25 cellular contexts compared by ENCODE assay signal in genomic region chr20:57860576-57860975, GRCh38.
DNase-seq lines count a peak whose midpoint lies in the region; ATAC-seq and TF ChIP-seq lines count a peak whose summit lies in the region.
"Had no signal": no experiment of that assay in that cellular context is flagged by ENCODE, and none has a peak within 500 bp of the region (broad histone marks: within the 10 kb centered on the region; RNA-seq: fewer than 3 reads in every experiment).

No MANE protein-coding gene starts in this region.

- H3K9me3 ChIP-seq in endodermal cell (ENCODE audit: control insufficient read depth, low read length) (peaks cover 4% of the 10 kb centered on the region), vagina (no peaks in the 10 kb centered on the region), smooth muscle cell (replicated peaks; ENCODE audit: low read depth) (no peaks in the 10 kb centered on the region)
- H3K9me3 ChIP-seq: A549; BE2C; BLaER1 treated with 17β-estradiol and CSF1 and Interleukin-3, amounts not matched to agents 10 nM and 100 nM had no signal

- no peak overlapping the region for H3K4me3 ChIP-seq in endodermal cell (ENCODE audit: low read length)
- H3K4me3 ChIP-seq in vagina, result no peak overlapping the region
- H3K4me3 ChIP-seq in smooth muscle cell, result no peak overlapping the region
- H3K4me3 ChIP-seq: A549; BLaER1 treated with 17β-estradiol and CSF1 and Interleukin-3, amounts not matched to agents 10 nM and 100 nM; GM12878; GM23338 had no signal

- WGBS in endodermal cell (ENCODE audit: insufficient coverage in 1 of 2, insufficient read length in 1 of 2), 2 experiments, result 87 to 92% methylated on average over 3 to 6 of the region's 6 CpGs
- WGBS in smooth muscle cell (ENCODE audit: low lambda C conversion rate), result 96% methylated on average over 6 of the region's 6 CpGs

- H3F3A ChIP-seq in smooth muscle cell (ENCODE audit: low read depth), result no peaks in the 10 kb centered on the region

- TF ChIP-seq CTCF in endodermal cell (conservative IDR thresholded peaks at IDR 0.05), result no peak
- TF ChIP-seq CTCF in vagina (IDR thresholded peaks at IDR 0.05), result no peak
- TF ChIP-seq CTCF in smooth muscle cell (IDR thresholded peaks at IDR 0.05; ENCODE audit: borderline replicate concordance, insufficient read depth, poor library complexity, severe bottlenecking), result no peak

- CTCF ChIA-PET in activated CD8-positive, alpha-beta memory T cell treated with anti-CD3 and anti-CD28 coated beads, Interleukin-2, amount 10 ng/mL, durations not matched to agents 7 days and 5 days (lab: Charles Lee), result no interaction called here

- H3K27ac Mint-ChIP-seq in activated CD8-positive, alpha-beta memory T cell treated with anti-CD3 and anti-CD28 coated beads, Interleukin-2, amount 10 ng/mL, durations not matched to agents 7 days and 5 days, result no peak overlapping the region
- no peak overlapping the region for H3K27ac Mint-ChIP-seq in endodermal cell
- H3K27ac Mint-ChIP-seq: CD4-positive, alpha-beta T cell; CD8-positive, alpha-beta memory T cell; GM23338; H9 had no signal

- no peaks in the 10 kb centered on the region for H3K4me1 ChIP-seq in endodermal cell (ENCODE audit: control insufficient read depth, insufficient read depth, low read length)
- H3K4me1 ChIP-seq in vagina, result no peaks in the 10 kb centered on the region
- H3K4me1 ChIP-seq in smooth muscle cell (ENCODE audit: low read depth), result no peaks in the 10 kb centered on the region
- H3K4me1 ChIP-seq: A549; BE2C; BLaER1 treated with 17β-estradiol and CSF1 and Interleukin-3, amounts not matched to agents 10 nM and 100 nM had no signal

- peak; percentile 27 for DNase-seq in activated CD8-positive, alpha-beta memory T cell treated with anti-CD3 and anti-CD28 coated beads, Interleukin-2, amount 10 ng/mL, durations not matched to agents 7 days and 5 days
- no peak for DNase-seq in activated CD8-positive, alpha-beta memory T cell treated with anti-CD3 and anti-CD28 coated beads, Interleukin-2, amount 50 U/mL, for 48 hours
- DNase-seq in endodermal cell (peak; percentile 6), left lobe of liver (ENCODE audit: low spot score) (peak; percentile 10), vagina (ENCODE audit: extremely low spot score in 2 of 2) (peak; percentile 65 to 79), NCI-H524 (lab: John Stamatoyannopoulos, UW) (no peak), NCI-H2107 treated with DMSO at 0.1 percent for 48 hours (lab: John Stamatoyannopoulos, UW; ENCODE audit: unreplicated experiment) (no peak), smooth muscle cell (lab: John Stamatoyannopoulos, UW; ENCODE audit: unreplicated experiment) (no peak)
- DNase-seq: 8988T; ACHN; AML-193; BE2C; CD4-positive, alpha-beta T cell; CD8-positive, alpha-beta memory T cell; DMS 273 treated with DMSO at 0.1 percent for 48 hours; DMS79; EL; GDM1 had no signal

- H3K79me2 ChIP-seq in smooth muscle cell (ENCODE audit: low read depth), result no peaks in the 10 kb centered on the region

- no peak overlapping the region for H3K4me3 Mint-ChIP-seq in activated CD8-positive, alpha-beta memory T cell treated with anti-CD3 and anti-CD28 coated beads, Interleukin-2, amount 10 ng/mL, durations not matched to agents 7 days and 5 days
- no peak overlapping the region for H3K4me3 Mint-ChIP-seq in endodermal cell
- H3K4me3 Mint-ChIP-seq: CD14-positive monocyte; CD4-positive, alpha-beta T cell; CD8-positive, alpha-beta memory T cell; GM23338; H9 had no signal

- H3K9me3 Mint-ChIP-seq in activated CD8-positive, alpha-beta memory T cell treated with anti-CD3 and anti-CD28 coated beads, Interleukin-2, amount 10 ng/mL, durations not matched to agents 7 days and 5 days (ENCODE audit: low read depth), result no peaks in the 10 kb centered on the region
- no peaks in the 10 kb centered on the region for H3K9me3 Mint-ChIP-seq in endodermal cell
- H3K9me3 Mint-ChIP-seq: CD4-positive, alpha-beta T cell; H9 had no signal

- peaks cover 18% of the 10 kb centered on the region for H3K4me1 Mint-ChIP-seq in activated CD8-positive, alpha-beta memory T cell treated with anti-CD3 and anti-CD28 coated beads, Interleukin-2, amount 10 ng/mL, durations not matched to agents 7 days and 5 days
- H3K4me1 Mint-ChIP-seq in endodermal cell, result no peaks in the 10 kb centered on the region
- H3K4me1 Mint-ChIP-seq: CD14-positive monocyte, GM23338, H9 had no signal

- H3K9ac ChIP-seq in endodermal cell (ENCODE audit: extremely low read depth, low read length, poor library complexity, severe bottlenecking), result no peak overlapping the region
- no peak overlapping the region for H3K9ac ChIP-seq in smooth muscle cell (ENCODE audit: low read depth)
- H3K9ac ChIP-seq: BLaER1 treated with 17β-estradiol and CSF1 and Interleukin-3, amounts not matched to agents 10 nM and 100 nM had no signal

- no peak overlapping the region for H2AFZ ChIP-seq in smooth muscle cell (ENCODE audit: low read depth)
- H2AFZ ChIP-seq: GM23338 had no signal

- no peak for TF ChIP-seq POLR2A in vagina (IDR thresholded peaks at IDR 0.05)

- no peaks in the 10 kb centered on the region for H3K27me3 ChIP-seq in endodermal cell (ENCODE audit: control insufficient read depth, insufficient read depth, low read length, poor library complexity, severe bottlenecking)
- H3K27me3 ChIP-seq in vagina, result no peaks in the 10 kb centered on the region
- peaks cover 20% of the 10 kb centered on the region for H3K27me3 ChIP-seq in smooth muscle cell (ENCODE audit: low read depth)
- H3K27me3 ChIP-seq: BE2C; BLaER1 treated with 17β-estradiol and CSF1 and Interleukin-3, amounts not matched to agents 10 nM and 100 nM had no signal

- no peaks in the 10 kb centered on the region for H3K36me3 ChIP-seq in endodermal cell (ENCODE audit: control insufficient read depth, insufficient read depth, low read length)
- no peaks in the 10 kb centered on the region for H3K36me3 ChIP-seq in vagina
- H3K36me3 ChIP-seq in smooth muscle cell (ENCODE audit: low read depth), result no peaks in the 10 kb centered on the region
- H3K36me3 ChIP-seq: BE2C; BLaER1 treated with 17β-estradiol and CSF1 and Interleukin-3, amounts not matched to agents 10 nM and 100 nM had no signal

- no peaks in the 10 kb centered on the region for H3K36me3 Mint-ChIP-seq in activated CD8-positive, alpha-beta memory T cell treated with anti-CD3 and anti-CD28 coated beads, Interleukin-2, amount 10 ng/mL, durations not matched to agents 7 days and 5 days
- H3K36me3 Mint-ChIP-seq in endodermal cell (ENCODE audit: low read depth), result no peaks in the 10 kb centered on the region
- H3K36me3 Mint-ChIP-seq: CD14-positive monocyte; CD8-positive, alpha-beta memory T cell had no signal

- H3K4me2 ChIP-seq in smooth muscle cell, result no peak overlapping the region
- H3K4me2 ChIP-seq: A549; BLaER1 treated with 17β-estradiol and CSF1 and Interleukin-3, amounts not matched to agents 10 nM and 100 nM; GM23338 had no signal

- peaks cover 31% of the 10 kb centered on the region for H3K27me3 Mint-ChIP-seq in activated CD8-positive, alpha-beta memory T cell treated with anti-CD3 and anti-CD28 coated beads, Interleukin-2, amount 10 ng/mL, durations not matched to agents 7 days and 5 days
- H3K27me3 Mint-ChIP-seq in endodermal cell (ENCODE audit: insufficient read depth), result peaks cover 2% of the 10 kb centered on the region

- ATAC-seq in activated CD8-positive, alpha-beta memory T cell treated with anti-CD3 and anti-CD28 coated beads, Interleukin-2, amount 10 ng/mL, durations not matched to agents 7 days and 5 days, result no peak
- ATAC-seq in left lobe of liver, result no peak
- ATAC-seq: A549, GM12878, GM23338, HCT116 had no signal

- intact Hi-C loops in vagina (cut with DNase I), result no loop called here

- no peaks in the 10 kb centered on the region for H4K20me1 ChIP-seq in smooth muscle cell (ENCODE audit: low read depth)
- H4K20me1 ChIP-seq: BLaER1 treated with 17β-estradiol and CSF1 and Interleukin-3, amounts not matched to agents 10 nM and 100 nM had no signal

- H3K27ac ChIP-seq in endodermal cell (ENCODE audit: low read depth, low read length) (no peak overlapping the region), vagina (no peak overlapping the region), smooth muscle cell (ENCODE audit: low read depth) (no peak overlapping the region)
- H3K27ac ChIP-seq: A549; BLaER1 treated with 17β-estradiol and CSF1 and Interleukin-3, amounts not matched to agents 10 nM and 100 nM had no signal

Comparison
In these comparisons a context has a peak if more than half of its experiments do, and no peak if none do; other contexts are left out.
1. DNase-seq: peak in activated CD8-positive, alpha-beta memory T cell treated with anti-CD3 and anti-CD28 coated beads, Interleukin-2, amount 10 ng/mL, durations not matched to agents 7 days and 5 days (single experiment), endodermal cell (single experiment), left lobe of liver (single experiment) and vagina (2 of 2); none in activated CD8-positive, alpha-beta memory T cell treated with anti-CD3 and anti-CD28 coated beads, Interleukin-2, amount 50 U/mL, for 48 hours (single experiment), NCI-H524 (0 of 2), NCI-H2107 treated with DMSO at 0.1 percent for 48 hours (single experiment) and smooth muscle cell (single experiment).